ENCODE assay signal across 12 cellular contexts in genomic region chr4:113575391-113575790, GRCh38.
DNase-seq lines count a peak whose midpoint lies in the region; ATAC-seq, FAIRE-seq and TF ChIP-seq lines count a peak whose summit lies in the region.
"Had no signal": no experiment of that assay in that cellular context is flagged by ENCODE, and none has a peak within 500 bp of the region (broad histone marks: within the 10 kb centered on the region; RNA-seq: fewer than 3 reads in every experiment).

No MANE protein-coding gene starts in this region.

- BruUV-seq in MCF 10A (replicated peaks; lab: Mats Ljungman, UMichigan) = no TSS peak

- POLR2A ChIA-PET in MCF 10A (lab: Yijun Ruan, JAX) = interaction anchor here (1.3 to 1.9 kb wide), 2 partner anchors 18 to 90 kb away, joined by 3 to 7 read pairs; no protein-coding TSS in a partner anchor

- peaks cover 25% of the 10 kb centered on the region for H3K36me3 Mint-ChIP-seq in MCF 10A (ENCODE audit: insufficient read depth, unreplicated experiment)
- peaks cover 5% of the 10 kb centered on the region for H3K36me3 Mint-ChIP-seq in astrocyte (ENCODE audit: low read depth, unreplicated experiment)

- TF ChIP-seq POLR2A in breast epithelium (IDR thresholded peaks at IDR 0.05) (no peak), thyroid gland (IDR thresholded peaks at IDR 0.05) (no peak)

- H3K27me3 ChIP-seq in breast epithelium = no peaks in the 10 kb centered on the region
- H3K27me3 ChIP-seq in astrocyte (ENCODE audit: insufficient read depth, low read length) = no peaks in the 10 kb centered on the region
- H3K27me3 ChIP-seq in thyroid gland = no peaks in the 10 kb centered on the region

- H3K36me3 ChIP-seq in breast epithelium (no peaks in the 10 kb centered on the region), astrocyte (ENCODE audit: insufficient read depth, low read length) (no peaks in the 10 kb centered on the region), kidney (ENCODE audit: control insufficient read depth in 1 of 2, insufficient read depth in 2 of 2, low read length in 2 of 2) (no peaks in the 10 kb centered on the region), thyroid gland (no peaks in the 10 kb centered on the region)

- no peak for ATAC-seq in GM18498 (IDR thresholded peaks at IDR 0.05; ENCODE audit: unreplicated experiment)

- CTCF ChIA-PET in MCF 10A (lab: Yijun Ruan, JAX) = interaction anchor here (0.5 to 1.1 kb wide), 5 partner anchors 12 to 187 kb away, joined by 3 read pairs; no protein-coding TSS in a partner anchor

- H3K79me2 ChIP-seq in astrocyte (ENCODE audit: insufficient read depth, low read length) = peaks cover 13% of the 10 kb centered on the region

- no peak overlapping the region for H2AFZ ChIP-seq in astrocyte (ENCODE audit: low read depth, low read length)

- H3K4me1 ChIP-seq in breast epithelium = no peaks in the 10 kb centered on the region
- peaks cover 17% of the 10 kb centered on the region for H3K4me1 ChIP-seq in astrocyte (ENCODE audit: insufficient read depth, low read length)
- H3K4me1 ChIP-seq in kidney (ENCODE audit: control insufficient read depth in 1 of 2, insufficient read depth in 1 of 2, low read depth in 1 of 2, low read length in 2 of 2) = peaks cover 0 to 2% of the 10 kb centered on the region in 2 donors
- H3K4me1 ChIP-seq in thyroid gland = peaks cover 18 to 26% of the 10 kb centered on the region in 2 donors

- H3K27ac ChIP-seq in breast epithelium (no peak overlapping the region), astrocyte (ENCODE audit: low read depth, low read length) (no peak overlapping the region), kidney (ENCODE audit: low read depth in 2 of 2, low read length in 2 of 2) (no peak overlapping the region), thyroid gland (peak overlapping the region in 2 of 3 donors; percentile 60 to 80)

- DNase-seq in MCF 10A (ENCODE audit: unreplicated experiment) = peak; percentile 45
- no peak for DNase-seq in breast epithelium (ENCODE audit: low spot score in 2 of 2)
- peak; percentile 78 for DNase-seq in astrocyte (ENCODE audit: low read depth)
- DNase-seq in kidney = no peak
- DNase-seq in thyroid gland = peak in 1 of 2 donors; percentile 8
- no peak for DNase-seq in NCI-H774 (lab: John Stamatoyannopoulos, UW)
- no peak for DNase-seq in activated CD8-positive, alpha-beta memory T cell treated with anti-CD3 and anti-CD28 coated beads for 24 hours
- DNase-seq: activated CD4-positive, CD25-positive, alpha-beta regulatory T cell; activated T-cell treated with anti-CD3 and anti-CD28 coated beads, Interleukin-2, amount 50 U/mL, for 48 hours; GF-D8 had no signal

- H3K4me3 ChIP-seq in breast epithelium (no peak overlapping the region), astrocyte (ENCODE audit: insufficient read depth, low read depth, low read length) (no peak overlapping the region), kidney (ENCODE audit: low read length in 2 of 2) (no peak overlapping the region), thyroid gland (replicated peaks in 1 of 3) (no peak overlapping the region)

- WGBS in thyroid gland, 2 donors = 31 to 34% methylated on average over 1 of the region's 1 CpG

- H4K20me1 ChIP-seq in astrocyte (ENCODE audit: insufficient read depth, low read length) = peaks cover 28% of the 10 kb centered on the region

- H3K4me2 ChIP-seq in astrocyte (ENCODE audit: low read length) = peak overlapping the region; percentile 69

- no peak overlapping the region for H3K27ac Mint-ChIP-seq in MCF 10A (ENCODE audit: low read depth, unreplicated experiment)
- peak overlapping the region; percentile 4 for H3K27ac Mint-ChIP-seq in astrocyte (ENCODE audit: unreplicated experiment)
- H3K27ac Mint-ChIP-seq: dendritic cell treated with granulocyte-macrophage colony-stimulating factor and Interleukin-4, amounts not matched to agents 40 ng/mL and 50 ng/mL, for 4 days had no signal

- no peak for FAIRE-seq in astrocyte (lab: Jason Lieb, UNC)
- peak; percentile 33 for FAIRE-seq in kidney (lab: Jason Lieb, UNC)

- H3K4me3 Mint-ChIP-seq in MCF 10A (ENCODE audit: unreplicated experiment) = no peak overlapping the region
- H3K4me3 Mint-ChIP-seq in astrocyte (ENCODE audit: unreplicated experiment) = no peak overlapping the region
- H3K4me3 Mint-ChIP-seq: dendritic cell treated with granulocyte-macrophage colony-stimulating factor and Interleukin-4, amounts not matched to agents 40 ng/mL and 50 ng/mL, for 4 days had no signal

- H3K9me3 ChIP-seq in breast epithelium = no peaks in the 10 kb centered on the region
- H3K9me3 ChIP-seq in astrocyte (ENCODE audit: insufficient read depth, low read depth, low read length) = no peaks in the 10 kb centered on the region
- H3K9me3 ChIP-seq in kidney (ENCODE audit: control insufficient read depth in 1 of 2, low read length in 2 of 2) = no peaks in the 10 kb centered on the region
- no peaks in the 10 kb centered on the region for H3K9me3 ChIP-seq in thyroid gland

- H3K9me3 Mint-ChIP-seq in MCF 10A (ENCODE audit: unreplicated experiment) (no peaks in the 10 kb centered on the region), astrocyte (ENCODE audit: unreplicated experiment) (no peaks in the 10 kb centered on the region)
- H3K9me3 Mint-ChIP-seq: dendritic cell treated with granulocyte-macrophage colony-stimulating factor and Interleukin-4, amounts not matched to agents 40 ng/mL and 50 ng/mL, for 4 days had no signal

- peaks cover 26% of the 10 kb centered on the region for H3K4me1 Mint-ChIP-seq in MCF 10A (ENCODE audit: insufficient read depth, unreplicated experiment)
- peaks cover 61% of the 10 kb centered on the region for H3K4me1 Mint-ChIP-seq in astrocyte (ENCODE audit: low read depth, unreplicated experiment)

- H3K27me3 Mint-ChIP-seq in MCF 10A (ENCODE audit: insufficient read depth, unreplicated experiment) (no peaks in the 10 kb centered on the region), astrocyte (ENCODE audit: low read depth, unreplicated experiment) (no peaks in the 10 kb centered on the region)

- intact Hi-C loops in MCF 10A (cut with micrococcal nuclease) (no loop called here), breast epithelium (cut with DNase I; ENCODE audit: low total_unique reads) (no loop called here), kidney (cut with DNase I) (no loop called here), thyroid gland (cut with DNase I) (no loop called here)

- H3K9ac ChIP-seq in astrocyte (ENCODE audit: low read length) = no peak overlapping the region
- no peak overlapping the region for H3K9ac ChIP-seq in kidney (ENCODE audit: low read length in 2 of 2)

- TF ChIP-seq CTCF in MCF 10A (IDR thresholded peaks at IDR 0.05; ENCODE audit: unreplicated experiment) (no peak), breast epithelium (IDR thresholded peaks at IDR 0.05) (no peak), astrocyte (IDR thresholded peaks at IDR 0.05; ENCODE audit: insufficient read depth, low read depth, low read length) (no peak), kidney (IDR thresholded peaks at IDR 0.05; ENCODE audit: borderline replicate concordance, extremely low read depth, insufficient read depth) (no peak), thyroid gland (IDR thresholded peaks at IDR 0.05) (no peak)

Comparison
In these comparisons a context has a peak if more than half of its experiments do, and no peak if none do; other contexts are left out.
1. DNase-seq: peak in MCF 10A (single experiment) and astrocyte (single experiment); none in breast epithelium (0 of 2), kidney (single experiment), NCI-H774 (single experiment) and activated CD8-positive, alpha-beta memory T cell treated with anti-CD3 and anti-CD28 coated beads for 24 hours (single experiment).
2. H3K27ac ChIP-seq: peak in thyroid gland (2 of 3); none in breast epithelium (0 of 2), astrocyte (single experiment) and kidney (0 of 2).